Comparison of ENCODE assay signal across 17 cellular contexts in genomic region chr12:116565963-116566362, GRCh38. TPM values are rescaled to one million over a fixed set of nuclear protein-coding genes. Genes with fewer than 3 reads are reported as not detected.
DNase-seq lines count a peak whose midpoint lies in the region; ATAC-seq and TF ChIP-seq lines count a peak whose summit lies in the region.
"Had no signal": no experiment of that assay in that cellular context is flagged by ENCODE, and none has a peak within 500 bp of the region (broad histone marks: within the 10 kb centered on the region; RNA-seq: fewer than 3 reads in every experiment).

No MANE protein-coding gene starts in this region.

- ATAC-seq in foreskin keratinocyte (no peak), HG02852 (IDR thresholded peaks at IDR 0.05; ENCODE audit: unreplicated experiment) (no peak)
- ATAC-seq: GM12878 had no signal

- H3K9me3 Mint-ChIP-seq in MCF 10A (ENCODE audit: unreplicated experiment): no peaks in the 10 kb centered on the region

- H3K4me3 Mint-ChIP-seq in MCF 10A (ENCODE audit: unreplicated experiment): no peak overlapping the region
- H3K4me3 Mint-ChIP-seq: CD4-positive, alpha-beta T cell; HFFc6 had no signal

- H3K27me3 Mint-ChIP-seq in MCF 10A (ENCODE audit: insufficient read depth, unreplicated experiment): no peaks in the 10 kb centered on the region
- H3K27me3 Mint-ChIP-seq: CD4-positive, alpha-beta T cell had no signal

- H3K4me1 ChIP-seq in breast epithelium (no peaks in the 10 kb centered on the region), foreskin keratinocyte (peaks cover 6% of the 10 kb centered on the region), vagina (peaks cover 11% of the 10 kb centered on the region), right atrium auricular region (no peaks in the 10 kb centered on the region)

- DNase-seq in breast epithelium (ENCODE audit: low spot score in 2 of 2): peak in 1 of 2 donors; percentile 46
- no peak for DNase-seq in MCF 10A (ENCODE audit: unreplicated experiment)
- peak; percentile 80 for DNase-seq in epithelial cell of esophagus (ENCODE audit: low read depth)
- DNase-seq in foreskin keratinocyte: peak; percentile 41 to 72
- no peak for DNase-seq in vagina (ENCODE audit: extremely low spot score in 2 of 2)
- no peak for DNase-seq in NCI-H187 treated with DMSO at 0.1 percent for 48 hours (lab: John Stamatoyannopoulos, UW)
- no peak for DNase-seq in right atrium auricular region (ENCODE audit: low spot score)
- DNase-seq: 8988T; ACHN; Calu3; CD4-positive, alpha-beta T cell; DMS 273 treated with DMSO at 0.1 percent for 48 hours; HCEC 1CT; HFFc6 had no signal

- H3K4me3 ChIP-seq in breast epithelium: no peak overlapping the region
- H3K4me3 ChIP-seq in epithelial cell of esophagus (ENCODE audit: low read length): no peak overlapping the region
- H3K4me3 ChIP-seq in vagina: no peak overlapping the region
- H3K4me3 ChIP-seq in right atrium auricular region: no peak overlapping the region
- H3K4me3 ChIP-seq: BLaER1 treated with 17β-estradiol and CSF1 and Interleukin-3, amounts not matched to agents 10 nM and 100 nM; GM12878 had no signal

- no peaks in the 10 kb centered on the region for H3K4me1 Mint-ChIP-seq in MCF 10A (ENCODE audit: insufficient read depth, unreplicated experiment)

- H3K9me3 ChIP-seq in breast epithelium (no peaks in the 10 kb centered on the region), vagina (no peaks in the 10 kb centered on the region), right atrium auricular region (peaks cover 0 to 16% of the 10 kb centered on the region in 2 donors)

- TF ChIP-seq POLR2A in breast epithelium (IDR thresholded peaks at IDR 0.05): no peak
- TF ChIP-seq POLR2A in vagina (IDR thresholded peaks at IDR 0.05): no peak

- H3K27me3 ChIP-seq in breast epithelium: no peaks in the 10 kb centered on the region
- no peaks in the 10 kb centered on the region for H3K27me3 ChIP-seq in foreskin keratinocyte
- no peaks in the 10 kb centered on the region for H3K27me3 ChIP-seq in vagina
- H3K27me3 ChIP-seq in right atrium auricular region: no peaks in the 10 kb centered on the region
- H3K27me3 ChIP-seq: BLaER1 treated with 17β-estradiol and CSF1 and Interleukin-3, amounts not matched to agents 10 nM and 100 nM had no signal

- H3K27ac Mint-ChIP-seq in MCF 10A (ENCODE audit: low read depth, unreplicated experiment): no peak overlapping the region
- H3K27ac Mint-ChIP-seq: CD4-positive, alpha-beta T cell; HFFc6 had no signal

- intact Hi-C loops in breast epithelium (cut with DNase I; ENCODE audit: low total_unique reads): no loop called here
- intact Hi-C loops in MCF 10A (cut with micrococcal nuclease): no loop called here
- intact Hi-C loops in vagina (cut with DNase I): no loop called here

- TF ChIP-seq CTCF in breast epithelium (IDR thresholded peaks at IDR 0.05): no peak
- no peak for TF ChIP-seq CTCF in MCF 10A (IDR thresholded peaks at IDR 0.05; ENCODE audit: unreplicated experiment)
- no peak for TF ChIP-seq CTCF in epithelial cell of esophagus (IDR thresholded peaks at IDR 0.05; ENCODE audit: insufficient read depth, low read depth, low read length, missing control alignments)
- TF ChIP-seq CTCF in foreskin keratinocyte (conservative IDR thresholded peaks at IDR 0.05): peak; percentile 5
- no peak for TF ChIP-seq CTCF in vagina (IDR thresholded peaks at IDR 0.05)
- TF ChIP-seq CTCF in right atrium auricular region (IDR thresholded peaks at IDR 0.05): no peak

- POLR2A ChIA-PET in MCF 10A (lab: Yijun Ruan, JAX): interaction anchor here (0.6 kb wide), 1 partner anchor 105 kb away, joined by 3 read pairs; no protein-coding TSS in a partner anchor

- H3K36me3 ChIP-seq in breast epithelium (no peaks in the 10 kb centered on the region), vagina (no peaks in the 10 kb centered on the region), right atrium auricular region (no peaks in the 10 kb centered on the region)

- CTCF ChIA-PET in MCF 10A (lab: Yijun Ruan, JAX): no interaction called here

- H3K36me3 Mint-ChIP-seq in MCF 10A (ENCODE audit: insufficient read depth, unreplicated experiment): peaks cover 6% of the 10 kb centered on the region

- H3K27ac ChIP-seq in breast epithelium (peak overlapping the region; percentile 57 to 69), foreskin keratinocyte (no peak overlapping the region), vagina (peak overlapping the region; percentile 39), right atrium auricular region (no peak overlapping the region)

- BruUV-seq in MCF 10A (replicated peaks; lab: Mats Ljungman, UMichigan): no TSS peak

RNA-seq across cellular contexts. Expression of gene MAP1LC3B2, which starts 6.8 kb away (rescaled TPM):
- total RNA-seq in breast epithelium (1 to 10 TPM in 2 of 3 donors, under 1 TPM in 1; 0.98 to 8.5 (median 1.1) TPM), MCF 10A (2022) (3.4 and 5.1 TPM in 2 replicates), foreskin keratinocyte (0.54 and 1.1 TPM in 2 replicates), vagina (not detected), right atrium auricular region (1 to 10 TPM; 1.0 to 1.4 TPM)
- polyA plus RNA-seq in foreskin keratinocyte: 1.9 and 2.3 TPM in 2 replicates
- total RNA-seq: GM12878 had no signal

Comparison
In these comparisons a context has a peak if more than half of its experiments do, and no peak if none do; other contexts are left out.
1. DNase-seq: peak in epithelial cell of esophagus (single experiment) and foreskin keratinocyte (2 of 2); none in MCF 10A (single experiment), vagina (0 of 2), NCI-H187 treated with DMSO at 0.1 percent for 48 hours (single experiment) and right atrium auricular region (single experiment).
2. H3K27ac ChIP-seq: peak in breast epithelium (2 of 2) and vagina (single experiment); none in foreskin keratinocyte (single experiment) and right atrium auricular region (0 of 2).